In genomic region chrX:155382529-155382967, GRCh38 we compare ENCODE assay signal across 12 cellular contexts. TPM values are rescaled to one million over a fixed set of nuclear protein-coding genes. Genes with fewer than 3 reads are reported as not detected.
DNase-seq lines count a peak whose midpoint lies in the region; ATAC-seq and TF ChIP-seq lines count a peak whose summit lies in the region.
"Not testable (repeated sequence)": the region's sequence is repeated elsewhere in the genome, so short reads cannot be mapped to it uniquely, and the experiment has no call there.
"Had no signal": no experiment of that assay in that cellular context is flagged by ENCODE, and none has a peak within 500 bp of the region (broad histone marks: within the 10 kb centered on the region; RNA-seq: fewer than 3 reads in every experiment).

No MANE protein-coding gene starts in this region.

- POLR2A ChIA-PET in activated B cell treated with CpG ODN at 0.5 μM for 24 hours (lab: Charles Lee) = not testable (repeated sequence)

- WGBS in heart left ventricle, 4 donors = no CpG with 5 or more reads among the region's 64 CpGs
- WGBS in psoas muscle, 3 donors = no CpG with 5 or more reads among the region's 64 CpGs

- intact Hi-C loops in activated B cell treated with CpG ODN at 0.5 μM for 24 hours (cut with micrococcal nuclease); heart left ventricle (cut with DNase I); psoas muscle (cut with DNase I): not testable (repeated sequence)

- not testable (repeated sequence) for H3K36me3 Mint-ChIP-seq in activated B cell treated with CpG ODN at 0.5 μM for 24 hours (ENCODE audit: low read depth)

- ATAC-seq in GM18505 (IDR thresholded peaks at IDR 0.05; ENCODE audit: unreplicated experiment) (peak; percentile 47), GM19397 (IDR thresholded peaks at IDR 0.05; ENCODE audit: unreplicated experiment) (peak; percentile 49), GM21737 (IDR thresholded peaks at IDR 0.05; ENCODE audit: unreplicated experiment) (peak; percentile 57), HG02970 (IDR thresholded peaks at IDR 0.05; ENCODE audit: low FRiP score, unreplicated experiment) (peak; percentile 43), HG03378 (IDR thresholded peaks at IDR 0.05; ENCODE audit: unreplicated experiment) (peak; percentile 30), activated B cell treated with CpG ODN at 0.5 μM for 24 hours (ENCODE audit: low read depth) (peak; percentile 49), heart left ventricle (peak; percentile 42 to 82 (median 63)), psoas muscle (peak; percentile 75 to 82 (median 78))

- not testable (repeated sequence) for H3K4me3 ChIP-seq in heart left ventricle, psoas muscle

- DNase-seq in activated B cell treated with CpG ODN at 0.5 μM for 24 hours, heart left ventricle, psoas muscle: not testable (repeated sequence)

- not testable (repeated sequence) for H3K27ac Mint-ChIP-seq in activated B cell treated with CpG ODN at 0.5 μM for 24 hours

- H3K9me3 ChIP-seq in heart left ventricle, psoas muscle: not testable (repeated sequence)

- CTCF ChIA-PET in activated B cell treated with CpG ODN at 0.5 μM for 24 hours (lab: Charles Lee) = not testable (repeated sequence)

- H3K27me3 ChIP-seq in heart left ventricle; psoas muscle (ENCODE audit: insufficient read depth in 3 of 3, low read length in 2 of 3): not testable (repeated sequence)

- not testable (repeated sequence) for H3K9me3 Mint-ChIP-seq in activated B cell treated with CpG ODN at 0.5 μM for 24 hours

- not testable (repeated sequence) for H3K4me1 Mint-ChIP-seq in activated B cell treated with CpG ODN at 0.5 μM for 24 hours

- not testable (repeated sequence) for TF ChIP-seq CTCF in activated B cell treated with CpG ODN at 0.5 μM for 24 hours (IDR thresholded peaks at IDR 0.05); heart left ventricle (IDR thresholded peaks at IDR 0.05); psoas muscle (IDR thresholded peaks at IDR 0.05)

- not testable (repeated sequence) for H3K27me3 Mint-ChIP-seq in activated B cell treated with CpG ODN at 0.5 μM for 24 hours

- not testable (repeated sequence) for H3K4me3 Mint-ChIP-seq in activated B cell treated with CpG ODN at 0.5 μM for 24 hours

- H3K36me3 ChIP-seq in heart left ventricle; psoas muscle (ENCODE audit: insufficient read depth in 1 of 2, low read depth in 1 of 2): not testable (repeated sequence)

- not testable (repeated sequence) for H3K4me1 ChIP-seq in heart left ventricle, psoas muscle

- not testable (repeated sequence) for H3K27ac ChIP-seq in heart left ventricle, psoas muscle

- TF ChIP-seq POLR2A in GM18505 (IDR thresholded peaks at IDR 0.05; ENCODE audit: borderline replicate concordance, extremely low read depth, insufficient read depth, insufficient read length); heart left ventricle (IDR thresholded peaks at IDR 0.05): not testable (repeated sequence)

RNA-seq across cellular contexts. Expression of gene F8A2, which starts 0.7 kb away (rescaled TPM):
- total RNA-seq in activated B cell treated with CpG ODN at 0.5 μM for 24 hours (not detected in 2 replicates), heart left ventricle (not detected), psoas muscle (not detected)
- polyA plus RNA-seq in heart left ventricle (not detected), psoas muscle (not detected)
- total RNA-seq: activated naive CD4-positive, alpha-beta T cell treated with anti-CD3 and anti-CD28 coated beads for 36 hours; H4; osteocyte had no signal
- polyA plus RNA-seq: esophagus had no signal

RNA-seq across cellular contexts. Expression of gene CLIC2, which starts 48.1 kb away (rescaled TPM):
- total RNA-seq in activated B cell treated with CpG ODN at 0.5 μM for 24 hours (0.44 and 0.80 TPM in 2 replicates), heart left ventricle (10 to 100 TPM in 5 of 9 donors, 1 to 10 TPM in 4; 7.2 to 28.8 (median 10.7) TPM), psoas muscle (1 to 10 TPM; 3.2 to 8.5 (median 5.1) TPM)
- polyA plus RNA-seq in heart left ventricle (1 to 10 TPM; 5.4 to 5.8 TPM), psoas muscle (1 to 10 TPM; 2.1 to 3.4 (median 3.3) TPM)
